In the genomic region with DNA sequence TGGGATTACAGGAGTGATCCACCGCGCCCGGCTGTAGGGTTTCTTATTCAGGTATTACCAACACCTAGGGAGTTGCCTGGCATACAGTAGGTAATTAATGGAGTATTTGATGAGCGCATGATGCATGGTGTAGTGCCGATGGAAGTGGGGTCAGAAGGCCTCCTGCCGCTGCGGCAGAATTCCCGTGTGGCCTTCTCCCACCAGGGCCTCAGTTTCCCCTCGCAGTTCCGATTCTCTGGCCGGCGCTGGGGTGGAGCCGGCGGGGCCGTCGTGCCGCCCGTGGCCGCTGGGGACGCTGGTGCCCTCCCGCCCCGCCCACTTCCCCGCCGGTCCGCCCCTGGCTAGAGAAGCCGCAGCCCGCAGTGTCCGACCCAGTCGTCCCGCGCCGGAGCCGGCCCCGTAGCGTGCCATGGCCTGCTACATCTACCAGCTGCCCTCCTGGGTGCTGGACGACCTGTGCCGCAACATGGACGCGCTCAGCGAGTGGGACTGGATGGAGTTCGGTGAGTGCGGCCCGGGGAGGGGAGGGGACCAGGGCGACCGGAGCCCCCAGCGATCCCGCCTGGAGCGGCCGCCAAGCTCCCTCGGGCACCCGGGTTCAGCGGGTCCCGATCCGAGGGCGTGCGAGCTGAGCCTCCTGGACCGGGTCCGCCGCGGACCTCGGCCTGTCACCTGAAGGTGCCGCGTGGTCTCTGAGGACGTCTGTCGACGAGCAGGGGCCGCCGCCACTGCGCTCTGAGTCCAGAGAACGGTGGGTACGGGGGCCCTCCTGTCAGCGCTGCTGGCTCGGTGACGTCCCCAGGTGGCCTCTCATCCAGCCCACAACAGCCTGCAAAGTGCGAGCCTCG, we compare ENCODE assay signal across 8 cellular contexts. TPM values are rescaled to one million over a fixed set of nuclear protein-coding genes. Genes with fewer than 3 reads are reported as not detected.
DNase-seq lines count a peak whose midpoint lies in the region; ATAC-seq and TF ChIP-seq lines count a peak whose summit lies in the region.

A gene with protein sequence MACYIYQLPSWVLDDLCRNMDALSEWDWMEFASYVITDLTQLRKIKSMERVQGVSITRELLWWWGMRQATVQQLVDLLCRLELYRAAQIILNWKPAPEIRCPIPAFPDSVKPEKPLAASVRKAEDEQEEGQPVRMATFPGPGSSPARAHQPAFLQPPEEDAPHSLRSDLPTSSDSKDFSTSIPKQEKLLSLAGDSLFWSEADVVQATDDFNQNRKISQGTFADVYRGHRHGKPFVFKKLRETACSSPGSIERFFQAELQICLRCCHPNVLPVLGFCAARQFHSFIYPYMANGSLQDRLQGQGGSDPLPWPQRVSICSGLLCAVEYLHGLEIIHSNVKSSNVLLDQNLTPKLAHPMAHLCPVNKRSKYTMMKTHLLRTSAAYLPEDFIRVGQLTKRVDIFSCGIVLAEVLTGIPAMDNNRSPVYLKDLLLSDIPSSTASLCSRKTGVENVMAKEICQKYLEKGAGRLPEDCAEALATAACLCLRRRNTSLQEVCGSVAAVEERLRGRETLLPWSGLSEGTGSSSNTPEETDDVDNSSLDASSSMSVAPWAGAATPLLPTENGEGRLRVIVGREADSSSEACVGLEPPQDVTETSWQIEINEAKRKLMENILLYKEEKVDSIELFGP (plus strand): TSS at position 374 of the 848 bp plus-strand sequence. CDS start 36 bp downstream, at position 410.

- TF ChIP-seq POLR2A in GM18505 (IDR thresholded peaks at IDR 0.05; ENCODE audit: borderline replicate concordance, extremely low read depth, insufficient read depth, insufficient read length) (peak; percentile 46), suprapubic skin (IDR thresholded peaks at IDR 0.05) (no peak)

- DNase-seq in 8988T (peak; percentile 81), RPMI8226 (peak; percentile 70), germinal center (ENCODE audit: low spot score) (peak; percentile 85), neuronal stem cell (ENCODE audit: low spot score) (peak; percentile 54), suprapubic skin (ENCODE audit: low spot score in 2 of 2) (peak; percentile 87 to 90)
- DNase-seq in activated naive CD4-positive, alpha-beta T cell treated with Interleukin-2 at 50 U/mL for 16 hours = peak; percentile 63

- peak; percentile 83 for ATAC-seq in GM18505 (IDR thresholded peaks at IDR 0.05; ENCODE audit: unreplicated experiment)
- ATAC-seq in HG03025 (IDR thresholded peaks at IDR 0.05; ENCODE audit: low FRiP score, unreplicated experiment) = peak; percentile 62

- no peak within 1 kb of the TSS for H3K27ac ChIP-seq in neuronal stem cell (replicated peaks; ENCODE audit: low read length)
- peak within 1 kb of the TSS; percentile 59 for H3K27ac ChIP-seq in suprapubic skin

- H3K14ac ChIP-seq in neuronal stem cell (ENCODE audit: low read length) = peak within 1 kb of the TSS; percentile 75

- peak; percentile 43 to 98 for TF ChIP-seq CTCF in suprapubic skin (IDR thresholded peaks at IDR 0.05)

- peak within 1 kb of the TSS; percentile 27 for H2BK15ac ChIP-seq in neuronal stem cell (ENCODE audit: low read length)

- H3K4me1 ChIP-seq in neuronal stem cell (ENCODE audit: control insufficient read depth in 2 of 2, insufficient read depth in 1 of 2, low read depth in 1 of 2, low read length in 2 of 2) (peaks cover 0 to 2% of the 10 kb centered on the region in 2 donors), suprapubic skin (peaks cover 25% of the 10 kb centered on the region)

- no peaks in the 10 kb centered on the region for H3K79me1 ChIP-seq in neuronal stem cell (ENCODE audit: low read depth, low read length)

- H2BK12ac ChIP-seq in neuronal stem cell (ENCODE audit: low read length) = peak within 1 kb of the TSS; percentile 68

- TF ChIP-seq EP300 in suprapubic skin (IDR thresholded peaks at IDR 0.05) = no peak

- H3K9ac ChIP-seq in neuronal stem cell (ENCODE audit: low read depth, low read length, poor library complexity) = peak within 1 kb of the TSS; percentile 97

- H2AK5ac ChIP-seq in neuronal stem cell (ENCODE audit: low read depth, low read length) = no peak within 1 kb of the TSS

- no peak within 1 kb of the TSS for H3K4ac ChIP-seq in neuronal stem cell (ENCODE audit: low read length)

- peak within 1 kb of the TSS; percentile 95 for H3K18ac ChIP-seq in neuronal stem cell (ENCODE audit: low read length)

- peak within 1 kb of the TSS; percentile 100 for H2AFZ ChIP-seq in neuronal stem cell (ENCODE audit: low read length)

- H4K91ac ChIP-seq in neuronal stem cell (ENCODE audit: low read depth, low read length, poor library complexity) = no peak within 1 kb of the TSS

- H3K36me3 ChIP-seq in neuronal stem cell (replicated peaks in 1 of 2; ENCODE audit: control insufficient read depth in 2 of 2, insufficient read depth in 2 of 2, low read length in 2 of 2) (no peaks in the 10 kb centered on the region), suprapubic skin (no peaks in the 10 kb centered on the region)

- no peak within 1 kb of the TSS for H4K8ac ChIP-seq in neuronal stem cell (ENCODE audit: low read depth, low read length)

- WGBS in neuronal stem cell (ENCODE audit: extremely low coverage in 2 of 2, insufficient read length in 2 of 2, insufficient replicate concordance in 1 of 2), 2 donors = no CpG with 5 or more reads among the region's 76 CpGs
- 5% methylated on average over 33 of the region's 76 CpGs for WGBS in suprapubic skin

- H3K4me2 ChIP-seq in neuronal stem cell (ENCODE audit: insufficient read depth, low read length, poor library complexity, severe bottlenecking) = peak within 1 kb of the TSS; percentile 99

- H3K4me3 ChIP-seq in neuronal stem cell (ENCODE audit: low read length in 2 of 2) (peak within 1 kb of the TSS; percentile 95 to 100), suprapubic skin (peak within 1 kb of the TSS; percentile 74)

- H3K27me3 ChIP-seq in neuronal stem cell (ENCODE audit: control insufficient read depth in 3 of 3, insufficient read depth in 3 of 3, low read depth in 1 of 3, low read length in 3 of 3) = peaks cover 0 to 3% (median 2%) of the 10 kb centered on the region in 3 experiments
- no peaks in the 10 kb centered on the region for H3K27me3 ChIP-seq in suprapubic skin

- H2BK5ac ChIP-seq in neuronal stem cell (ENCODE audit: low read length) = no peak within 1 kb of the TSS

- H3K9me3 ChIP-seq in neuronal stem cell (replicated peaks in 1 of 2; ENCODE audit: control insufficient read depth in 2 of 2, insufficient read depth in 1 of 2, low read depth in 1 of 2, low read length in 2 of 2) = peaks cover 2 to 3% of the 10 kb centered on the region in 2 donors
- no peaks in the 10 kb centered on the region for H3K9me3 ChIP-seq in suprapubic skin

- no peak within 1 kb of the TSS for H2BK120ac ChIP-seq in neuronal stem cell (ENCODE audit: low read depth, low read length)

- H3K23ac ChIP-seq in neuronal stem cell (ENCODE audit: low read depth, low read length, poor library complexity) = peak within 1 kb of the TSS; percentile 39

RNA-seq across cellular contexts. Expression of the gene that starts here (rescaled TPM):
- polyA plus RNA-seq in neuronal stem cell (2013, experiment 1 of 2) = 0.45 TPM
- polyA plus RNA-seq in neuronal stem cell (2013, experiment 2 of 2) = 0.54 TPM
- total RNA-seq in suprapubic skin = 10 to 100 TPM in 1 of 4 donors, 1 to 10 TPM in 3; 3.6 to 13.6 (median 7.4) TPM
